In the genomic region with DNA sequence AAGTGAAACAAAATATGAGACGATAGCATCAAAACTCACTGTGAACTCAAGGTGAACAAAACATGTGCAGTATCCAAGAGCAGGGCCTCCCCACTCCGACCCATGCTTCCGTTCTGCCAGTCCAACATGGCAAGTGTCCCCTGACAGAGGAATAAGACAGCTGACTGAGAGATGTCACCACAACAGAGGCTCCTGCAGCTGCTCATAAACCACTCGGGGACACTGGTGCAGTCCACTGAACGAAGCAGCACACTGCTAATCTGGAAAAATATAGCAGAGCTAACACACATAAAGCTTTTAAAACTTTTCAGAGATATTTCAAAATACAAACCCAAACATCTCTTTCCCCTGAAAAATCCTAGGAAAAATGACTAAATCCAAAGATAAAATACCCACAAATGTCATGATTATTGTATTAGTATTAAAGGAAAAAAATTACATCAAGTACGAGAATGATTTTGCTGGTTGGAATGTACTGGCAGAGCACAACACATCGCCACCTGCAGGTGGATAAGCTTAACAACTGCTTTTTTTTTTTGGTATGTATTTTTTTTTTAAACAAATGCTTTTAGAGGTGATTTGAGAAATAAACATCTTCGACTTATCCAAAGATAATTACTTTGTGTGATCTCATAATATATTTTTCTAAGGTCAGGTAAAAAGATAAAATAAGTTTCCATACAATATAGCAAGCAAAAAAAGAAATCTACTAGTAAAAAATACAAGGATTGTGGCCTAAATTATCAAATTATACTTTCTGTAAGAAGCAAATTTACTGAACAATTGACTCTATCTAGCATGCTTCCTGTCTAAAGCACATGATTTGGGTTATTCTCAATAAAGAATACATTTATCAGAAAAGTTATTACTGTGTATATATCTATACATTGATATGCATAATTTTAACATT, we compare ENCODE assay signal across 8 cellular contexts. TPM values are rescaled to one million over a fixed set of nuclear protein-coding genes. Genes with fewer than 3 reads are reported as not detected.
A peak's percentile ranks its signal among the peaks of the same experiment; 100 is the strongest.
DNase-seq lines count a peak whose midpoint lies in the region; ATAC-seq, FAIRE-seq and TF ChIP-seq lines count a peak whose summit lies in the region.

No MANE protein-coding gene starts in this region.

- TF ChIP-seq CTCF in activated CD8-positive, alpha-beta T cell treated with anti-CD3 and anti-CD28 coated beads for 36 hours (IDR thresholded peaks at IDR 0.05): peak; percentile 86

- H3K4me1 Mint-ChIP-seq in activated CD8-positive, alpha-beta T cell treated with anti-CD3 and anti-CD28 coated beads for 36 hours (ENCODE audit: low read depth): peaks cover 7% of the 10 kb centered on the region

- peaks cover 49% of the 10 kb centered on the region for H3K36me3 ChIP-seq in skeletal muscle satellite cell (ENCODE audit: insufficient read depth, low read length)

- peak overlapping the region; percentile 30 for H3K9ac ChIP-seq in skeletal muscle satellite cell (ENCODE audit: low read depth, low read length)

- no peaks in the 10 kb centered on the region for H3K9me3 ChIP-seq in skeletal muscle satellite cell (replicated peaks; ENCODE audit: low read length)

- H3K4me1 ChIP-seq in skeletal muscle satellite cell (ENCODE audit: control insufficient read depth, insufficient read depth, low read length): peaks cover 6% of the 10 kb centered on the region

- CTCF ChIA-PET in activated CD8-positive, alpha-beta T cell treated with anti-CD3 and anti-CD28 coated beads for 36 hours (lab: Charles Lee): interaction anchor here (0.6 to 3.8 kb wide), 37 partner anchors 9 to 1398 kb away, joined by 3 to 62 read pairs (median 4); partner anchors contain the start of gene THADA

- H3K4me3 Mint-ChIP-seq in activated CD8-positive, alpha-beta T cell treated with anti-CD3 and anti-CD28 coated beads for 36 hours: no peak overlapping the region

- H3K27me3 Mint-ChIP-seq in activated CD8-positive, alpha-beta T cell treated with anti-CD3 and anti-CD28 coated beads for 36 hours: no peaks in the 10 kb centered on the region

- H3K4me3 ChIP-seq in skeletal muscle satellite cell (ENCODE audit: low read length): no peak overlapping the region

- no peak for ATAC-seq in activated CD8-positive, alpha-beta T cell treated with anti-CD3 and anti-CD28 coated beads for 36 hours
- ATAC-seq in left cardiac atrium (peak; percentile 43 to 71), HG03469 (IDR thresholded peaks at IDR 0.05; ENCODE audit: unreplicated experiment) (no peak)

- FAIRE-seq in G401.6 (lab: Jason Lieb, UNC): peak; percentile 94

- no peaks in the 10 kb centered on the region for H3K9me3 Mint-ChIP-seq in activated CD8-positive, alpha-beta T cell treated with anti-CD3 and anti-CD28 coated beads for 36 hours

- H3K4me2 ChIP-seq in skeletal muscle satellite cell (ENCODE audit: low read length): peak overlapping the region; percentile 56

- no peaks in the 10 kb centered on the region for H3K27me3 ChIP-seq in skeletal muscle satellite cell (ENCODE audit: control insufficient read depth, insufficient read depth, low read length)

- intact Hi-C loops in activated CD8-positive, alpha-beta T cell treated with anti-CD3 and anti-CD28 coated beads for 36 hours (cut with micrococcal nuclease): no loop called here
- intact Hi-C loops in left cardiac atrium (cut with DNase I): no loop called here

- peak; percentile 74 for DNase-seq in AG08395 (ENCODE audit: low spot score)
- peak; percentile 61 for DNase-seq in NCI-H1694 treated with DMSO at 0.1 percent for 48 hours (lab: John Stamatoyannopoulos, UW)
- DNase-seq in activated CD8-positive, alpha-beta T cell treated with anti-CD3 and anti-CD28 coated beads for 36 hours: peak; percentile 40
- no peak for DNase-seq in left cardiac atrium
- DNase-seq in cortex of kidney (lab: John Stamatoyannopoulos, UW): no peak

- POLR2A ChIA-PET in activated CD8-positive, alpha-beta T cell treated with anti-CD3 and anti-CD28 coated beads for 36 hours (lab: Charles Lee): interaction anchor here (0.6 to 1.3 kb wide), 2 partner anchors 10 to 322 kb away, joined by 3 read pairs; no protein-coding TSS in a partner anchor

- no peak overlapping the region for H3K27ac Mint-ChIP-seq in activated CD8-positive, alpha-beta T cell treated with anti-CD3 and anti-CD28 coated beads for 36 hours

- peaks cover 51% of the 10 kb centered on the region for H3K36me3 Mint-ChIP-seq in activated CD8-positive, alpha-beta T cell treated with anti-CD3 and anti-CD28 coated beads for 36 hours (ENCODE audit: low read depth)

RNA-seq across cellular contexts. Expression of gene THADA, which starts 18.6 kb away (rescaled TPM):
- total RNA-seq in activated CD8-positive, alpha-beta T cell treated with anti-CD3 and anti-CD28 coated beads for 36 hours: 10 to 100 TPM; 31.3 to 31.6 TPM
- 10 to 100 TPM; 19.2 to 21.5 TPM for total RNA-seq in left cardiac atrium
- total RNA-seq in skeletal muscle satellite cell (2012; rRNA removed): 26.0 and 29.9 TPM in 2 replicates

RNA-seq across cellular contexts. Expression of gene PLEKHH2, which starts 59.8 kb away (rescaled TPM):
- under 1 TPM; 0.43 to 0.56 TPM for total RNA-seq in activated CD8-positive, alpha-beta T cell treated with anti-CD3 and anti-CD28 coated beads for 36 hours
- 1 to 10 TPM; 3.1 to 5.8 TPM for total RNA-seq in left cardiac atrium
- 3.0 and 4.2 TPM in 2 replicates for total RNA-seq in skeletal muscle satellite cell (2012; rRNA removed)

Comparison
In these comparisons a context has a peak if more than half of its experiments do, and no peak if none do; other contexts are left out.
1. DNase-seq: peak in AG08395 (single experiment), NCI-H1694 treated with DMSO at 0.1 percent for 48 hours (single experiment) and activated CD8-positive, alpha-beta T cell treated with anti-CD3 and anti-CD28 coated beads for 36 hours (single experiment); none in left cardiac atrium (single experiment) and cortex of kidney (single experiment).
2. ATAC-seq: peak in left cardiac atrium (2 of 2); none in activated CD8-positive, alpha-beta T cell treated with anti-CD3 and anti-CD28 coated beads for 36 hours (single experiment) and HG03469 (single experiment).